ENCODE assay signal across 12 cellular contexts in genomic region chr17:67594115-67594878, GRCh38.
DNase-seq lines count a peak whose midpoint lies in the region; ATAC-seq and TF ChIP-seq lines count a peak whose summit lies in the region.
"Had no signal": no experiment of that assay in that cellular context is flagged by ENCODE, and none has a peak within 500 bp of the region (broad histone marks: within the 10 kb centered on the region; RNA-seq: fewer than 3 reads in every experiment).

No MANE protein-coding gene starts in this region.

- no peak overlapping the region for H3K9ac ChIP-seq in MM.1S (ENCODE audit: low read length)

- H3K36me3 ChIP-seq in CD8-positive, alpha-beta T cell (ENCODE audit: insufficient read depth, low read length): peaks cover 5% of the 10 kb centered on the region
- H3K36me3 ChIP-seq in heart right ventricle (peaks cover 0 to 7% (median 0%) of the 10 kb centered on the region in 9 donors), MM.1S (replicated peaks; ENCODE audit: insufficient read depth, low read length) (no peaks in the 10 kb centered on the region)

- POLR2A ChIA-PET in CD8-positive, alpha-beta T cell (lab: Charles Lee): interaction anchor here (1.3 kb wide), 1 partner anchor 217 kb away, joined by 6 read pairs; the partner anchor contains the start of gene PITPNC1

- DNase-seq in CD8-positive, alpha-beta T cell: no peak
- DNase-seq in immature natural killer cell (no peak), NCI-H2029 treated with DMSO at 0.1 percent for 48 hours (lab: John Stamatoyannopoulos, UW) (no peak), heart right ventricle (no peak), MM.1S (no peak), HK-2 (ENCODE audit: unreplicated experiment) (no peak)
- DNase-seq: C1 segment of cervical spinal cord, left ventricle myocardium superior had no signal

- peaks cover 32% of the 10 kb centered on the region for H3K4me1 Mint-ChIP-seq in CD8-positive, alpha-beta T cell (ENCODE audit: low read depth)
- H3K4me1 Mint-ChIP-seq in immature natural killer cell: peaks cover 14 to 37% of the 10 kb centered on the region in 2 donors

- no peak for TF ChIP-seq CTCF in CD8-positive, alpha-beta T cell (IDR thresholded peaks at IDR 0.05)
- TF ChIP-seq CTCF in heart right ventricle (IDR thresholded peaks at IDR 0.05) (no peak), MM.1S (IDR thresholded peaks at IDR 0.05; ENCODE audit: low read length) (no peak)

- peaks cover 37% of the 10 kb centered on the region for H3K36me3 Mint-ChIP-seq in CD8-positive, alpha-beta T cell
- peaks cover 0 to 5% (median 0%) of the 10 kb centered on the region in 3 donors for H3K36me3 Mint-ChIP-seq in immature natural killer cell

- H3K9me3 ChIP-seq in CD8-positive, alpha-beta T cell (ENCODE audit: low read length): no peaks in the 10 kb centered on the region
- H3K9me3 ChIP-seq in heart right ventricle (peaks cover 0 to 7% (median 0%) of the 10 kb centered on the region in 11 donors), MM.1S (replicated peaks; ENCODE audit: insufficient read depth, low read length) (no peaks in the 10 kb centered on the region)

- no peak overlapping the region for H3K27ac ChIP-seq in CD8-positive, alpha-beta T cell (ENCODE audit: low read depth, low read length)
- H3K27ac ChIP-seq in heart right ventricle (no peak overlapping the region), MM.1S (ENCODE audit: low read length) (no peak overlapping the region)

- no peaks in the 10 kb centered on the region for H4K20me1 ChIP-seq in MM.1S (ENCODE audit: insufficient read depth, low read length)

- H3K4me2 ChIP-seq in MM.1S (ENCODE audit: low read depth, low read length): no peak overlapping the region

- H3K27me3 ChIP-seq in CD8-positive, alpha-beta T cell (ENCODE audit: insufficient read depth, low read length): no peaks in the 10 kb centered on the region
- H3K27me3 ChIP-seq in heart right ventricle (no peaks in the 10 kb centered on the region), MM.1S (replicated peaks; ENCODE audit: insufficient read depth, low read length) (no peaks in the 10 kb centered on the region)

- CTCF ChIA-PET in CD8-positive, alpha-beta T cell (lab: Charles Lee): interaction anchor here (1.2 to 3.6 kb wide), 2 partner anchors 119 to 220 kb away, joined by 3 to 19 read pairs; no protein-coding TSS in a partner anchor

- no peaks in the 10 kb centered on the region for H3K4me1 ChIP-seq in CD8-positive, alpha-beta T cell (ENCODE audit: insufficient read depth, low read length)
- H3K4me1 ChIP-seq in heart right ventricle (no peaks in the 10 kb centered on the region), MM.1S (ENCODE audit: low read length) (no peaks in the 10 kb centered on the region)

- peak overlapping the region; percentile 49 for H3K27ac Mint-ChIP-seq in CD8-positive, alpha-beta T cell
- H3K27ac Mint-ChIP-seq in immature natural killer cell: peak overlapping the region in 5 of 6 donors; percentile 11 to 60 (median 27)
- H3K27ac Mint-ChIP-seq: T-helper 1 cell treated with Interleukin-12 subunit alpha and Interleukin-12 subunit beta and Interleukin-4 antibody, amounts not matched to agents 30 μg/mL and 1 μg/mL, for 36 hours had no signal

- no peak overlapping the region for H2AFZ ChIP-seq in MM.1S (ENCODE audit: low read length)

- no peaks in the 10 kb centered on the region for H3K79me2 ChIP-seq in MM.1S (ENCODE audit: low read length)

- no peak overlapping the region for H3K4me3 Mint-ChIP-seq in CD8-positive, alpha-beta T cell
- no peak overlapping the region for H3K4me3 Mint-ChIP-seq in immature natural killer cell
- H3K4me3 Mint-ChIP-seq: T-helper 1 cell treated with Interleukin-12 subunit alpha and Interleukin-12 subunit beta and Interleukin-4 antibody, amounts not matched to agents 30 μg/mL and 1 μg/mL, for 36 hours had no signal

- H3K9me3 Mint-ChIP-seq in CD8-positive, alpha-beta T cell: no peaks in the 10 kb centered on the region
- no peaks in the 10 kb centered on the region for H3K9me3 Mint-ChIP-seq in immature natural killer cell
- H3K9me3 Mint-ChIP-seq: T-helper 1 cell treated with Interleukin-12 subunit alpha and Interleukin-12 subunit beta and Interleukin-4 antibody, amounts not matched to agents 30 μg/mL and 1 μg/mL, for 36 hours had no signal

- WGBS in heart right ventricle, 2 donors: 74 to 76% methylated on average over 7 of the region's 7 CpGs

- H3F3A ChIP-seq in MM.1S (ENCODE audit: insufficient read depth, low read length): no peaks in the 10 kb centered on the region

- ATAC-seq in CD8-positive, alpha-beta T cell: no peak
- ATAC-seq in GM19455 (IDR thresholded peaks at IDR 0.05; ENCODE audit: unreplicated experiment) (peak; percentile 48), HG03457 (IDR thresholded peaks at IDR 0.05; ENCODE audit: unreplicated experiment) (peak; percentile 70), heart right ventricle (no peak)
- ATAC-seq: HCT116, left ventricle myocardium superior had no signal

- no peaks in the 10 kb centered on the region for H3K27me3 Mint-ChIP-seq in CD8-positive, alpha-beta T cell (ENCODE audit: low read depth)
- peaks cover 0 to 6% (median 6%) of the 10 kb centered on the region in 3 donors for H3K27me3 Mint-ChIP-seq in immature natural killer cell (ENCODE audit: low read depth in 3 of 3)

- intact Hi-C loops in CD8-positive, alpha-beta T cell (cut with DNase I, micrococcal nuclease): no loop called here
- intact Hi-C loops in heart right ventricle (cut with DNase I): no loop called here

- no peak overlapping the region for H3K4me3 ChIP-seq in CD8-positive, alpha-beta T cell (ENCODE audit: low read depth, low read length)
- no peak overlapping the region for H3K4me3 ChIP-seq in heart right ventricle
- no peak overlapping the region for H3K4me3 ChIP-seq in MM.1S (ENCODE audit: low read length)

- H3K9me2 ChIP-seq in MM.1S (replicated peaks; ENCODE audit: insufficient read depth, low read length): no peaks in the 10 kb centered on the region

Comparison
In these comparisons a context has a peak if more than half of its experiments do, and no peak if none do; other contexts are left out.
1. ATAC-seq: peak in GM19455 (single experiment) and HG03457 (single experiment); none in CD8-positive, alpha-beta T cell (single experiment) and heart right ventricle (0 of 8).